Comparison of ENCODE assay signal across 1 cellular context in genomic region chr12:95918194-95918993, GRCh38.
TF ChIP-seq lines count a peak whose summit lies in the region.

No MANE protein-coding gene starts in this region.

TF ChIP-seq in H1, 55 proteins besides CTCF, POLR2A, EP300 and RAD21:
- TF ChIP-seq CREB1 (IDR thresholded peaks at IDR 0.05) (0 out of 2 replicates have a peak, but pooled peaks have one; percentile 22), TAF7 (optimal IDR thresholded peaks at IDR 0.05; ENCODE audit: borderline replicate concordance, low read depth, low read length) (no peak)
TF ChIP-seq in H1: peak in this region for 1.
